ENCODE assay signal across 13 cellular contexts in the genomic region with DNA sequence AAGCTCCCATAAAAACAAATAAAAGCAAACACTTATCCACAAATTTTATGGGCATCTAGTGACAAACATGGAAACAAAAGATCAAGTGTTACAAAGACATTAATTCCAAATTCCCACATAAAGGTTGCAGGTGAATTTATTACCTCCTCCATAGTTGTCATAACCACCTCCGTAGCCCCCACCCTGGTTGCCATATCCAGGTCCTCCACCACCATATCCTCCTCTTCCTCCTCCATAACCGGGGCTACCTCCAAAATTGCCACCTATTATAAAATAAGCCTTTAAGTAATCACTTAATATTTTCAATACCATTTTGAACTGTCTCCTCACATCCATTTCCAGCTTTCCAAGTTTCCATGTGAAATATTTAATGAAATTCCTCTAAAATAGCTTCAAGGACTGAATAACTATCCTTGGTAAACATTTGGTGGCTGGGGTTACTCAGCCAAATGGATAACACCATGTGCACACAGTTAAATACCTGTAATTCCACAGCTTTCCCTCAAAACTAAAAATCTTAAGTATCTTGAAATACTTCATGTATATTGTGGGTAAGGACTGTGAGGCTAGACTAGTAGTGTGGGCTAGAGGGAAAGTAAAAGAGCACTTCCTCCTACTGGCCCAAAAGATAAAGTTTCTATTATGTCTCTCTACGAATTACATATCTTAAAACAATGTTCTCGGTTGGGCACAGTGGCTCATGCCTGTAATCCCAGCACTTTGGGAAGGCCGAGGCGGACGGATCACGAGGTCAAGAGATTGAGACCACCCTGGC. TPM values are rescaled to one million over a fixed set of nuclear protein-coding genes. Genes with fewer than 3 reads are reported as not detected.
DNase-seq lines count a peak whose midpoint lies in the region; ATAC-seq, FAIRE-seq and TF ChIP-seq lines count a peak whose summit lies in the region.
"Had no signal": no experiment of that assay in that cellular context is flagged by ENCODE, and none has a peak within 500 bp of the region (broad histone marks: within the 10 kb centered on the region; RNA-seq: fewer than 3 reads in every experiment).

No MANE protein-coding gene starts in this region.

- no peaks in the 10 kb centered on the region for H3K9me2 ChIP-seq in SK-N-SH

- peaks cover 90 to 98% of the 10 kb centered on the region in 2 experiments for H3K36me3 ChIP-seq in SK-N-SH (replicated peaks in 1 of 2; ENCODE audit: control insufficient read depth in 1 of 2, insufficient read depth in 2 of 2, low read length in 1 of 2)

- H3K4me1 Mint-ChIP-seq in activated naive CD4-positive, alpha-beta T cell treated with anti-CD3 and anti-CD28 coated beads, Interleukin-2, amount 10 ng/mL, durations not matched to agents 7 days and 5 days = peaks cover 86% of the 10 kb centered on the region
- H3K4me1 Mint-ChIP-seq in glutamatergic neuron (ENCODE audit: low read depth, unreplicated experiment) (peaks cover 22% of the 10 kb centered on the region), type B pancreatic cell (ENCODE audit: unreplicated experiment) (peaks cover 44% of the 10 kb centered on the region)

- H3K36me3 Mint-ChIP-seq in activated naive CD4-positive, alpha-beta T cell treated with anti-CD3 and anti-CD28 coated beads, Interleukin-2, amount 10 ng/mL, durations not matched to agents 7 days and 5 days = peaks cover 91% of the 10 kb centered on the region
- H3K36me3 Mint-ChIP-seq in glutamatergic neuron (ENCODE audit: unreplicated experiment) (peaks cover 5% of the 10 kb centered on the region), type B pancreatic cell (peaks cover 80% of the 10 kb centered on the region)

- CTCF ChIA-PET in activated naive CD4-positive, alpha-beta T cell treated with anti-CD3 and anti-CD28 coated beads, Interleukin-2, amount 10 ng/mL, durations not matched to agents 7 days and 5 days (lab: Charles Lee) = interaction anchor here (0.7 to 5.3 kb wide), 4 partner anchors 91 to 176 kb away, joined by 3 to 52 read pairs (median 6); no protein-coding TSS in a partner anchor
- CTCF ChIA-PET in SK-N-SH (lab: Yijun Ruan, JAX) = interaction anchor here (1.1 to 11.3 kb wide), 5 partner anchors 53 to 474 kb away, joined by 3 to 260 read pairs (median 4); no protein-coding TSS in a partner anchor

- DNase-seq in activated naive CD4-positive, alpha-beta T cell treated with anti-CD3 and anti-CD28 coated beads, Interleukin-2, amount 10 ng/mL, durations not matched to agents 7 days and 5 days = no peak
- DNase-seq in activated naive CD4-positive, alpha-beta T cell treated with anti-CD3 and anti-CD28 coated beads, Interleukin-2, amount 50 U/mL, for 16 hours = no peak
- DNase-seq in SK-N-SH (no peak), glutamatergic neuron (no peak), type B pancreatic cell (ENCODE audit: extremely low spot score, unreplicated experiment) (no peak), COLO668 (lab: John Stamatoyannopoulos, UW; ENCODE audit: unreplicated experiment) (no peak), urothelium cell line (ENCODE audit: low spot score) (no peak)
- DNase-seq: activated CD4-positive, CD25-positive, alpha-beta regulatory T cell; brain microvascular endothelial cell; COR-L47; NCI-H524 had no signal

- H3K9me3 Mint-ChIP-seq in activated naive CD4-positive, alpha-beta T cell treated with anti-CD3 and anti-CD28 coated beads, Interleukin-2, amount 10 ng/mL, durations not matched to agents 7 days and 5 days = no peaks in the 10 kb centered on the region
- H3K9me3 Mint-ChIP-seq in glutamatergic neuron (ENCODE audit: unreplicated experiment) (peaks cover 3% of the 10 kb centered on the region), type B pancreatic cell (no peaks in the 10 kb centered on the region)

- TF ChIP-seq RAD21 in SK-N-SH (IDR thresholded peaks at IDR 0.05; ENCODE audit: low read length) = no peak

- no peak overlapping the region for H2AFZ ChIP-seq in SK-N-SH (ENCODE audit: low read depth)

- H3K27me3 Mint-ChIP-seq in activated naive CD4-positive, alpha-beta T cell treated with anti-CD3 and anti-CD28 coated beads, Interleukin-2, amount 10 ng/mL, durations not matched to agents 7 days and 5 days = no peaks in the 10 kb centered on the region
- H3K27me3 Mint-ChIP-seq in glutamatergic neuron (ENCODE audit: unreplicated experiment) = peaks cover 2% of the 10 kb centered on the region
- no peaks in the 10 kb centered on the region for H3K27me3 Mint-ChIP-seq in type B pancreatic cell

- peaks cover 97% of the 10 kb centered on the region for H3K79me2 ChIP-seq in SK-N-SH (ENCODE audit: insufficient read depth)

- peak overlapping the region; percentile 52 for H3K4me3 Mint-ChIP-seq in activated naive CD4-positive, alpha-beta T cell treated with anti-CD3 and anti-CD28 coated beads, Interleukin-2, amount 10 ng/mL, durations not matched to agents 7 days and 5 days
- H3K4me3 Mint-ChIP-seq in glutamatergic neuron (ENCODE audit: unreplicated experiment) (peak overlapping the region; percentile 25), type B pancreatic cell (peak overlapping the region; percentile 70)

- no peak for TF ChIP-seq EP300 in SK-N-SH (IDR thresholded peaks at IDR 0.05; ENCODE audit: borderline replicate concordance in 1 of 2, low read depth in 1 of 2, low read length in 1 of 2)

- peaks cover 35 to 37% of the 10 kb centered on the region in 2 experiments for H3K4me1 ChIP-seq in SK-N-SH (ENCODE audit: control insufficient read depth in 1 of 2, insufficient read depth in 2 of 2, low read depth in 1 of 2, low read length in 1 of 2)

- WGBS in SK-N-SH (ENCODE audit: low lambda C conversion rate) = 93% methylated on average over 8 of the region's 8 CpGs

- peaks cover 98% of the 10 kb centered on the region for H4K20me1 ChIP-seq in SK-N-SH (ENCODE audit: insufficient read depth)

- peak overlapping the region; percentile 85 for H3K27ac Mint-ChIP-seq in activated naive CD4-positive, alpha-beta T cell treated with anti-CD3 and anti-CD28 coated beads, Interleukin-2, amount 10 ng/mL, durations not matched to agents 7 days and 5 days
- H3K27ac Mint-ChIP-seq in glutamatergic neuron (ENCODE audit: unreplicated experiment) (no peak overlapping the region), type B pancreatic cell (peak overlapping the region; percentile 76)

- no peak overlapping the region for H3K4me3 ChIP-seq in SK-N-SH (ENCODE audit: low read depth in 2 of 2, low read length in 1 of 2)

- H3K27ac ChIP-seq in SK-N-SH (ENCODE audit: low read depth in 2 of 2, low read length in 1 of 2) = peak overlapping the region; percentile 3 to 32; a peak in 2 of 4 replicates
- H3K27ac ChIP-seq: brain microvascular endothelial cell, left lung had no signal

- no peaks in the 10 kb centered on the region for H3K27me3 ChIP-seq in SK-N-SH (ENCODE audit: insufficient read depth)
- H3K27me3 ChIP-seq: brain microvascular endothelial cell, left lung had no signal

- H3K9me3 ChIP-seq in SK-N-SH = no peaks in the 10 kb centered on the region
- H3K9me3 ChIP-seq: left lung had no signal

- no peak for ATAC-seq in GM19324 (IDR thresholded peaks at IDR 0.05; ENCODE audit: low FRiP score, unreplicated experiment)
- ATAC-seq: left lung had no signal

- no peak for TF ChIP-seq CTCF in SK-N-SH (IDR thresholded peaks at IDR 0.05)
- no peak for TF ChIP-seq CTCF in glutamatergic neuron (IDR thresholded peaks at IDR 0.05; ENCODE audit: partially characterized antibody, unreplicated experiment)
- no peak for TF ChIP-seq CTCF in type B pancreatic cell (conservative IDR thresholded peaks at IDR 0.05)

- H3K9ac ChIP-seq in SK-N-SH = no peak overlapping the region

- H3K4me2 ChIP-seq in SK-N-SH = 0 out of 2 replicates have a peak overlapping the region, but pooled peaks have one; percentile 5

- peaks cover 88% of the 10 kb centered on the region for H3F3A ChIP-seq in SK-N-SH (replicated peaks; ENCODE audit: insufficient read depth)

- FAIRE-seq in urothelium cell line (lab: Jason Lieb, UNC) = no peak

- POLR2A ChIA-PET in SK-N-SH (lab: Yijun Ruan, JAX) = no interaction called here

TF ChIP-seq in SK-N-SH, 30 proteins besides CTCF, POLR2A, EP300 and RAD21:
- no peak for TF ChIP-seq ELF1 (IDR thresholded peaks at IDR 0.05)
- 0 out of 2 replicates have a peak, but pooled peaks have one; percentile 1 for TF ChIP-seq JUND (IDR thresholded peaks at IDR 0.05)

RNA-seq across cellular contexts. Expression of gene HNRNPA2B1, which starts 6.9 kb away (rescaled TPM):
- 459 and 483 TPM in 2 replicates for polyA plus RNA-seq in SK-N-SH (2012; rRNA removed)
- 594 and 844 TPM in 2 replicates for polyA plus RNA-seq in SK-N-SH (2012; cell fraction: cytosol; rRNA removed)
- 318 and 483 TPM in 2 replicates for polyA plus RNA-seq in SK-N-SH (2012; cell fraction: nucleus; rRNA removed)
- total RNA-seq in glutamatergic neuron (ENCODE audit: unreplicated experiment) (685 TPM), type B pancreatic cell (ENCODE audit: low replicate concordance) (441 and 733 TPM in 2 replicates)

RNA-seq across cellular contexts. Expression of gene CBX3, which starts 7.9 kb away (rescaled TPM):
- polyA plus RNA-seq in SK-N-SH (2012; rRNA removed) = 97.0 and 119 TPM in 2 replicates
- 154 and 237 TPM in 2 replicates for polyA plus RNA-seq in SK-N-SH (2012; cell fraction: cytosol; rRNA removed)
- 109 and 121 TPM in 2 replicates for polyA plus RNA-seq in SK-N-SH (2012; cell fraction: nucleus; rRNA removed)
- 191 TPM for total RNA-seq in glutamatergic neuron (ENCODE audit: unreplicated experiment)
- total RNA-seq in type B pancreatic cell (ENCODE audit: low replicate concordance) = 108 and 188 TPM in 2 replicates

RNA-seq across cellular contexts. Expression of gene NFE2L3, which starts 41.6 kb away (rescaled TPM):
- polyA plus RNA-seq in SK-N-SH (2012; rRNA removed) = 36.1 and 50.8 TPM in 2 replicates
- 50.3 and 55.0 TPM in 2 replicates for polyA plus RNA-seq in SK-N-SH (2012; cell fraction: cytosol; rRNA removed)
- polyA plus RNA-seq in SK-N-SH (2012; cell fraction: nucleus; rRNA removed) = 20.3 and 41.3 TPM in 2 replicates
- 42.1 TPM for total RNA-seq in glutamatergic neuron (ENCODE audit: unreplicated experiment)
- total RNA-seq in type B pancreatic cell (ENCODE audit: low replicate concordance) = 6.5 and 10.5 TPM in 2 replicates
